In the genomic region with DNA sequence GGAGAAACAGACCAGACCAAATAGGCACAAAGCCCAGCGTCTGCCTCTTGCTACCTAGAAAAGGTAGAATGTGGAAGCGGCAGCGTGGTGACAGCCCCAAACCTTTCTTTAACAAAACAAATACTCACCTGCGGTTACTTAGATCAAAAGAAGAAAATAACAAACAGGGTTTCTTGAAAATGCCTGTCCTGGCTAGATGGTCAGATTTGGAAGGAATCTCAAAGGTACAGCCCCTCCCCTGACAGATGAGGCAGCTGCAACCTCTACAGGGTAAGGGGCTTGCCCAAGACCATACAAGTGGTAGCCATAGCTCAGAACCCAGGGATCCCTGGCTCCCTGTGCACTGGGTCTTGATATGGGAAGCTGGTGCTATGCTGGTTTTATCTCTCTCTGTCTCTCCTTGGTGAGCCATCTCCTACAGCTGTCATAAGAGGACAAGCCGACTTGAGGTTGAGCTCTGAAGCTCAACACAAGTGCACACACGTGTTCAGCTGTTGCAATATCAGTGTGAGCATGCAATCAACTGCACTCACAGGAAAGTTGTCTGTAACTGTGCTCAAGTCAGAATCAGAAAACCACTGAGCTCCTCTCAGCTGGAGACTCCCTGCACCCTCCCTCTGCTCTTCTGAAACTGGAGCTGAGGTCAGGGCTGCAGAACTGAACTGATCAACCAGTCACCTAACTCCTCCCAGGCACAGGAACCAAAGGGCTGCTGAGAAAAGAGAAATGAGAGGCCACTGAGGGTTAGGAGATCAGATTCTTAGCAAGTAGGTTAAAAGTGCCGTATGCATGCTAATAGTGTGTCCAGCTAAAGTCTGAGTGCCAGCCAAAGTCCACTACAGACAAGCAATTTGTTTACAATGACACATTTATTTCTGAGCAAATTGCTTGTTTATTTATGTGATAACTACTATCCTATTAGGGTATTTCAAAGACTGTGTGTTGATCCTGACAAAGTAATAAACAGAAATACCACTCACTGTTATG, we compare ENCODE assay signal across 1 cellular context.
TF ChIP-seq lines count a peak whose summit lies in the region.

No MANE protein-coding gene starts in this region.

TF ChIP-seq in HepG2, 621 proteins besides CTCF, POLR2A, EP300 and RAD21 (continued from another document):
- TF ChIP-seq, protein P1, sequence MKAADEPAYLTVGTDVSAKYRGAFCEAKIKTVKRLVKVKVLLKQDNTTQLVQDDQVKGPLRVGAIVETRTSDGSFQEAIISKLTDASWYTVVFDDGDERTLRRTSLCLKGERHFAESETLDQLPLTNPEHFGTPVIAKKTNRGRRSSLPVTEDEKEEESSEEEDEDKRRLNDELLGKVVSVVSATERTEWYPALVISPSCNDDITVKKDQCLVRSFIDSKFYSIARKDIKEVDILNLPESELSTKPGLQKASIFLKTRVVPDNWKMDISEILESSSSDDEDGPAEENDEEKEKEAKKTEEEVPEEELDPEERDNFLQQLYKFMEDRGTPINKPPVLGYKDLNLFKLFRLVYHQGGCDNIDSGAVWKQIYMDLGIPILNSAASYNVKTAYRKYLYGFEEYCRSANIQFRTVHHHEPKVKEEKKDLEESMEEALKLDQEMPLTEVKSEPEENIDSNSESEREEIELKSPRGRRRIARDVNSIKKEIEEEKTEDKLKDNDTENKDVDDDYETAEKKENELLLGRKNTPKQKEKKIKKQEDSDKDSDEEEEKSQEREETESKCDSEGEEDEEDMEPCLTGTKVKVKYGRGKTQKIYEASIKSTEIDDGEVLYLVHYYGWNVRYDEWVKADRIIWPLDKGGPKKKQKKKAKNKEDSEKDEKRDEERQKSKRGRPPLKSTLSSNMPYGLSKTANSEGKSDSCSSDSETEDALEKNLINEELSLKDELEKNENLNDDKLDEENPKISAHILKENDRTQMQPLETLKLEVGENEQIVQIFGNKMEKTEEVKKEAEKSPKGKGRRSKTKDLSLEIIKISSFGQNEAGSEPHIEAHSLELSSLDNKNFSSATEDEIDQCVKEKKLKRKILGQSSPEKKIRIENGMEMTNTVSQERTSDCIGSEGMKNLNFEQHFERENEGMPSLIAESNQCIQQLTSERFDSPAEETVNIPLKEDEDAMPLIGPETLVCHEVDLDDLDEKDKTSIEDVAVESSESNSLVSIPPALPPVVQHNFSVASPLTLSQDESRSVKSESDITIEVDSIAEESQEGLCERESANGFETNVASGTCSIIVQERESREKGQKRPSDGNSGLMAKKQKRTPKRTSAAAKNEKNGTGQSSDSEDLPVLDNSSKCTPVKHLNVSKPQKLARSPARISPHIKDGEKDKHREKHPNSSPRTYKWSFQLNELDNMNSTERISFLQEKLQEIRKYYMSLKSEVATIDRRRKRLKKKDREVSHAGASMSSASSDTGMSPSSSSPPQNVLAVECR (CRISPR knock-in tag; IDR thresholded peaks at IDR 0.05; ENCODE audit: borderline replicate concordance) = peak; percentile 31; the same call in 1 of the 2 replicates
- TF ChIP-seq IRF2 (CRISPR knock-in tag; IDR thresholded peaks at IDR 0.05) (peak; percentile 51; the same call in 1 of the 2 replicates), KAT2B (IDR thresholded peaks at IDR 0.05; ENCODE audit: borderline replicate concordance, low read depth, low read length) (no peak), ZNF234 (CRISPR knock-in tag; conservative IDR thresholded peaks at IDR 0.05) (no peak), MTF2 (CRISPR knock-in tag; IDR thresholded peaks at IDR 0.05; ENCODE audit: borderline replicate concordance) (0 out of 2 replicates have a peak, but pooled peaks have one; percentile 75), ZNF644 (CRISPR knock-in tag; IDR thresholded peaks at IDR 0.05; ENCODE audit: low read depth) (no peak), ZNF589 (CRISPR knock-in tag; conservative IDR thresholded peaks at IDR 0.05) (no peak), ZSCAN25 (CRISPR knock-in tag; IDR thresholded peaks at IDR 0.05) (no peak), SALL1 (CRISPR knock-in tag; IDR thresholded peaks at IDR 0.05) (peak; percentile 81), NCOA5 (CRISPR knock-in tag; IDR thresholded peaks at IDR 0.05) (no peak), ZFP36L1 (CRISPR knock-in tag; IDR thresholded peaks at IDR 0.05) (no peak), MED1 (CRISPR knock-in tag; IDR thresholded peaks at IDR 0.05) (peak; percentile 78), HDAC1 (CRISPR knock-in tag; IDR thresholded peaks at IDR 0.05) (no peak)
- TF ChIP-seq, protein P2, sequence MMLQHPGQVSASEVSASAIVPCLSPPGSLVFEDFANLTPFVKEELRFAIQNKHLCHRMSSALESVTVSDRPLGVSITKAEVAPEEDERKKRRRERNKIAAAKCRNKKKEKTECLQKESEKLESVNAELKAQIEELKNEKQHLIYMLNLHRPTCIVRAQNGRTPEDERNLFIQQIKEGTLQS (CRISPR knock-in tag; IDR thresholded peaks at IDR 0.05) = no peak
- TF ChIP-seq, protein P3, sequence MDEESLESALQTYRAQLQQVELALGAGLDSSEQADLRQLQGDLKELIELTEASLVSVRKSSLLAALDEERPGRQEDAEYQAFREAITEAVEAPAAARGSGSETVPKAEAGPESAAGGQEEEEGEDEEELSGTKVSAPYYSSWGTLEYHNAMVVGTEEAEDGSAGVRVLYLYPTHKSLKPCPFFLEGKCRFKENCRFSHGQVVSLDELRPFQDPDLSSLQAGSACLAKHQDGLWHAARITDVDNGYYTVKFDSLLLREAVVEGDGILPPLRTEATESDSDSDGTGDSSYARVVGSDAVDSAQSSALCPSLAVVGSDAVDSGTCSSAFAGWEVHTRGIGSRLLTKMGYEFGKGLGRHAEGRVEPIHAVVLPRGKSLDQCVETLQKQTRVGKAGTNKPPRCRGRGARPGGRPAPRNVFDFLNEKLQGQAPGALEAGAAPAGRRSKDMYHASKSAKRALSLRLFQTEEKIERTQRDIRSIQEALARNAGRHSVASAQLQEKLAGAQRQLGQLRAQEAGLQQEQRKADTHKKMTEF (CRISPR knock-in tag; IDR thresholded peaks at IDR 0.05) = peak; percentile 66
